In the genomic region with DNA sequence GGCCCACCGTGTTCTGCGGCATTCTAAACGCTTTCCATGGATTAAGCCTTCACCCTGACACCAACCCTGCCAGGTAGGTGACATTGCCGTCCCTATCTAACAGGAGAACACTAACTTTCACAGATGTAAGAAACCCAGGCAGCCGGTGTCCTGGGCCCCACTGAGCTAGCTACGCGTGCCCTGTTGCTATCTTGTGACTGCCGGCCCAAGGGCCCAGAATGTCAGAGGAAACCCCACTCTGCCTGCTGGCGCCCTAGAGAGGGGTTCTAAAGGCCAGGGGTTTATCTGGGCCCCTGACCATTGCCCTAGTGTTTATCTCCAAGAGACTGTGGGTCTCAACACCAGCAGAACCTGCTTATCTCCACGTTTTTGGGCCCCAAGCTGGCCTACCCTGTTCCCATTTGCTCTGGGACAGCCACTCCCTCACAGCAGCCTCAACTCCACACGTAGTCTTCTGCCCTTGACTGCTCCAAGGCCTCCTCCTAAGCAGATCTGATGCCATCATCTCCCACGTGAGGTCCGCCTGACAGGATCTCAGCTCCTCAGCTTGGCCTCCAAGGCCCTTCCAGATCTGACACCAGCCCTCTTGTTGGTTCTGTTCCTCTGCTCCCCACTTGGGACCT, we compare ENCODE assay signal across 1 cellular context.
TF ChIP-seq lines count a peak whose summit lies in the region.

No MANE protein-coding gene starts in this region.

TF ChIP-seq in WTC11, 78 proteins besides CTCF, POLR2A, EP300 and RAD21:
- TF ChIP-seq ZNF263 (CRISPR knock-in tag; IDR thresholded peaks at IDR 0.05; ENCODE audit: low read depth) (no peak), NR2C2 (CRISPR knock-in tag; IDR thresholded peaks at IDR 0.05) (no peak), MXD4 (CRISPR knock-in tag; IDR thresholded peaks at IDR 0.05; ENCODE audit: borderline replicate concordance) (no peak), NFYB (CRISPR knock-in tag; conservative IDR thresholded peaks at IDR 0.05; ENCODE audit: low read depth) (no peak), ESRRA (CRISPR knock-in tag; IDR thresholded peaks at IDR 0.05; ENCODE audit: borderline replicate concordance) (no peak), NR1H2 (CRISPR knock-in tag; IDR thresholded peaks at IDR 0.05) (no peak), GRHL2 (CRISPR knock-in tag; IDR thresholded peaks at IDR 0.05; ENCODE audit: insufficient replicate concordance, severe bottlenecking) (no peak), GABPB1 (CRISPR knock-in tag; IDR thresholded peaks at IDR 0.05) (no peak), JUN (CRISPR knock-in tag; IDR thresholded peaks at IDR 0.05) (no peak), SP1 (CRISPR knock-in tag; conservative IDR thresholded peaks at IDR 0.05) (no peak), OVOL2 (CRISPR knock-in tag; IDR thresholded peaks at IDR 0.05; ENCODE audit: borderline replicate concordance) (no peak), NR3C1 (CRISPR knock-in tag; conservative IDR thresholded peaks at IDR 0.05; ENCODE audit: low read depth) (no peak), ELF4 (CRISPR knock-in tag; IDR thresholded peaks at IDR 0.05; ENCODE audit: low read depth) (no peak), ETV6 (CRISPR knock-in tag; IDR thresholded peaks at IDR 0.05) (no peak)
- TF ChIP-seq, protein P1, sequence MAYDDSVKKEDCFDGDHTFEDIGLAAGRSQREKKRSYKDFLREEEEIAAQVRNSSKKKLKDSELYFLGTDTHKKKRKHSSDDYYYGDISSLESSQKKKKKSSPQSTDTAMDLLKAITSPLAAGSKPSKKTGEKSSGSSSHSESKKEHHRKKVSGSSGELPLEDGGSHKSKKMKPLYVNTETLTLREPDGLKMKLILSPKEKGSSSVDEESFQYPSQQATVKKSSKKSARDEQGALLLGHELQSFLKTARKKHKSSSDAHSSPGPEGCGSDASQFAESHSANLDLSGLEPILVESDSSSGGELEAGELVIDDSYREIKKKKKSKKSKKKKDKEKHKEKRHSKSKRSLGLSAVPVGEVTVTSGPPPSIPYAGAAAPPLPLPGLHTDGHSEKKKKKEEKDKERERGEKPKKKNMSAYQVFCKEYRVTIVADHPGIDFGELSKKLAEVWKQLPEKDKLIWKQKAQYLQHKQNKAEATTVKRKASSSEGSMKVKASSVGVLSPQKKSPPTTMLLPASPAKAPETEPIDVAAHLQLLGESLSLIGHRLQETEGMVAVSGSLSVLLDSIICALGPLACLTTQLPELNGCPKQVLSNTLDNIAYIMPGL (CRISPR knock-in tag; IDR thresholded peaks at IDR 0.05), result no peak
- TF ChIP-seq, protein P2, sequence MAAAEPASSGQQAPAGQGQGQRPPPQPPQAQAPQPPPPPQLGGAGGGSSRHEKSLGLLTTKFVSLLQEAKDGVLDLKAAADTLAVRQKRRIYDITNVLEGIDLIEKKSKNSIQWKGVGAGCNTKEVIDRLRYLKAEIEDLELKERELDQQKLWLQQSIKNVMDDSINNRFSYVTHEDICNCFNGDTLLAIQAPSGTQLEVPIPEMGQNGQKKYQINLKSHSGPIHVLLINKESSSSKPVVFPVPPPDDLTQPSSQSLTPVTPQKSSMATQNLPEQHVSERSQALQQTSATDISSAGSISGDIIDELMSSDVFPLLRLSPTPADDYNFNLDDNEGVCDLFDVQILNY (CRISPR knock-in tag; IDR thresholded peaks at IDR 0.05), result no peak
- TF ChIP-seq, protein P3, sequence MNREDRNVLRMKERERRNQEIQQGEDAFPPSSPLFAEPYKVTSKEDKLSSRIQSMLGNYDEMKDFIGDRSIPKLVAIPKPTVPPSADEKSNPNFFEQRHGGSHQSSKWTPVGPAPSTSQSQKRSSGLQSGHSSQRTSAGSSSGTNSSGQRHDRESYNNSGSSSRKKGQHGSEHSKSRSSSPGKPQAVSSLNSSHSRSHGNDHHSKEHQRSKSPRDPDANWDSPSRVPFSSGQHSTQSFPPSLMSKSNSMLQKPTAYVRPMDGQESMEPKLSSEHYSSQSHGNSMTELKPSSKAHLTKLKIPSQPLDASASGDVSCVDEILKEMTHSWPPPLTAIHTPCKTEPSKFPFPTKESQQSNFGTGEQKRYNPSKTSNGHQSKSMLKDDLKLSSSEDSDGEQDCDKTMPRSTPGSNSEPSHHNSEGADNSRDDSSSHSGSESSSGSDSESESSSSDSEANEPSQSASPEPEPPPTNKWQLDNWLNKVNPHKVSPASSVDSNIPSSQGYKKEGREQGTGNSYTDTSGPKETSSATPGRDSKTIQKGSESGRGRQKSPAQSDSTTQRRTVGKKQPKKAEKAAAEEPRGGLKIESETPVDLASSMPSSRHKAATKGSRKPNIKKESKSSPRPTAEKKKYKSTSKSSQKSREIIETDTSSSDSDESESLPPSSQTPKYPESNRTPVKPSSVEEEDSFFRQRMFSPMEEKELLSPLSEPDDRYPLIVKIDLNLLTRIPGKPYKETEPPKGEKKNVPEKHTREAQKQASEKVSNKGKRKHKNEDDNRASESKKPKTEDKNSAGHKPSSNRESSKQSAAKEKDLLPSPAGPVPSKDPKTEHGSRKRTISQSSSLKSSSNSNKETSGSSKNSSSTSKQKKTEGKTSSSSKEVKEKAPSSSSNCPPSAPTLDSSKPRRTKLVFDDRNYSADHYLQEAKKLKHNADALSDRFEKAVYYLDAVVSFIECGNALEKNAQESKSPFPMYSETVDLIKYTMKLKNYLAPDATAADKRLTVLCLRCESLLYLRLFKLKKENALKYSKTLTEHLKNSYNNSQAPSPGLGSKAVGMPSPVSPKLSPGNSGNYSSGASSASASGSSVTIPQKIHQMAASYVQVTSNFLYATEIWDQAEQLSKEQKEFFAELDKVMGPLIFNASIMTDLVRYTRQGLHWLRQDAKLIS (CRISPR knock-in tag; IDR thresholded peaks at IDR 0.05; ENCODE audit: borderline replicate concordance), result no peak
- TF ChIP-seq, protein P4, sequence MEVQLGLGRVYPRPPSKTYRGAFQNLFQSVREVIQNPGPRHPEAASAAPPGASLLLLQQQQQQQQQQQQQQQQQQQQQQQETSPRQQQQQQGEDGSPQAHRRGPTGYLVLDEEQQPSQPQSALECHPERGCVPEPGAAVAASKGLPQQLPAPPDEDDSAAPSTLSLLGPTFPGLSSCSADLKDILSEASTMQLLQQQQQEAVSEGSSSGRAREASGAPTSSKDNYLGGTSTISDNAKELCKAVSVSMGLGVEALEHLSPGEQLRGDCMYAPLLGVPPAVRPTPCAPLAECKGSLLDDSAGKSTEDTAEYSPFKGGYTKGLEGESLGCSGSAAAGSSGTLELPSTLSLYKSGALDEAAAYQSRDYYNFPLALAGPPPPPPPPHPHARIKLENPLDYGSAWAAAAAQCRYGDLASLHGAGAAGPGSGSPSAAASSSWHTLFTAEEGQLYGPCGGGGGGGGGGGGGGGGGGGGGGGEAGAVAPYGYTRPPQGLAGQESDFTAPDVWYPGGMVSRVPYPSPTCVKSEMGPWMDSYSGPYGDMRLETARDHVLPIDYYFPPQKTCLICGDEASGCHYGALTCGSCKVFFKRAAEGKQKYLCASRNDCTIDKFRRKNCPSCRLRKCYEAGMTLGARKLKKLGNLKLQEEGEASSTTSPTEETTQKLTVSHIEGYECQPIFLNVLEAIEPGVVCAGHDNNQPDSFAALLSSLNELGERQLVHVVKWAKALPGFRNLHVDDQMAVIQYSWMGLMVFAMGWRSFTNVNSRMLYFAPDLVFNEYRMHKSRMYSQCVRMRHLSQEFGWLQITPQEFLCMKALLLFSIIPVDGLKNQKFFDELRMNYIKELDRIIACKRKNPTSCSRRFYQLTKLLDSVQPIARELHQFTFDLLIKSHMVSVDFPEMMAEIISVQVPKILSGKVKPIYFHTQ (CRISPR knock-in tag; IDR thresholded peaks at IDR 0.05), result no peak
- TF ChIP-seq, protein P5, sequence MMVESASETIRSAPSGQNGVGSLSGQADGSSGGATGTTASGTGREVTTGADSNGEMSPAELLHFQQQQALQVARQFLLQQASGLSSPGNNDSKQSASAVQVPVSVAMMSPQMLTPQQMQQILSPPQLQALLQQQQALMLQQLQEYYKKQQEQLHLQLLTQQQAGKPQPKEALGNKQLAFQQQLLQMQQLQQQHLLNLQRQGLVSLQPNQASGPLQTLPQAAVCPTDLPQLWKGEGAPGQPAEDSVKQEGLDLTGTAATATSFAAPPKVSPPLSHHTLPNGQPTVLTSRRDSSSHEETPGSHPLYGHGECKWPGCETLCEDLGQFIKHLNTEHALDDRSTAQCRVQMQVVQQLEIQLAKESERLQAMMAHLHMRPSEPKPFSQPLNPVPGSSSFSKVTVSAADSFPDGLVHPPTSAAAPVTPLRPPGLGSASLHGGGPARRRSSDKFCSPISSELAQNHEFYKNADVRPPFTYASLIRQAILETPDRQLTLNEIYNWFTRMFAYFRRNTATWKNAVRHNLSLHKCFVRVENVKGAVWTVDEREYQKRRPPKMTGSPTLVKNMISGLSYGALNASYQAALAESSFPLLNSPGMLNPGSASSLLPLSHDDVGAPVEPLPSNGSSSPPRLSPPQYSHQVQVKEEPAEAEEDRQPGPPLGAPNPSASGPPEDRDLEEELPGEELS (CRISPR knock-in tag; IDR thresholded peaks at IDR 0.05), result no peak
- TF ChIP-seq, protein P6, sequence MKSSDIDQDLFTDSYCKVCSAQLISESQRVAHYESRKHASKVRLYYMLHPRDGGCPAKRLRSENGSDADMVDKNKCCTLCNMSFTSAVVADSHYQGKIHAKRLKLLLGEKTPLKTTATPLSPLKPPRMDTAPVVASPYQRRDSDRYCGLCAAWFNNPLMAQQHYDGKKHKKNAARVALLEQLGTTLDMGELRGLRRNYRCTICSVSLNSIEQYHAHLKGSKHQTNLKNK (CRISPR knock-in tag; IDR thresholded peaks at IDR 0.05), result no peak
TF ChIP-seq in WTC11: peak in this region for 0.
